Comparison of ENCODE assay signal across 1 cellular context in the genomic region with DNA sequence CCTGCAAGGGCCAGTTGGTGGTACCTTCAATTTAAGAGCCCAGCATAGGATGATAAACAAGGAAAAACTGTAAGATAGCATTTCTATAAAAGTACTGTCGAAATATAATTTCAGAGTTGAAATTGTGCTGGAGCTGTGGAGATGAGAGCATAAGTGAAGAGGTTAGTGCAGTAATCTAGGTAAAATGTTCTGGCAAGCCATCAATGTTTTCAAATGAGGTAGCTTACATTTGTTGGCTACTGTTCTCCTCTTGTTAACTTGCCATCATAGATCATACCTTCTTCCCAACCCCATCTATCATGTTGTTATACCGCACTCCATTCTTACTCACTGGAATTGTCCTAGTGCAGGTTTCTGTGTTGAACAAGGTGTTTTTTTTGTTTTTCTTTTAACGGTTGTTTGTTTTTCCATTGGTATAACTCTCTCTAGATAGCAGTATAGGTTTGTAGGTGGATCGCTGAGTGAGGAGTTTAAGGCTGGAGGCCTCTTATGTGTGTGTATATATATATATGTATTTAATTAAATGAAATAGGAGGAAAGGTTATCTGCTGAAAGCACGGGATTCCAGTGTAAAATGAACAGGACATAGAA.
TF ChIP-seq lines count a peak whose summit lies in the region.

No MANE protein-coding gene starts in this region.

TF ChIP-seq in GM23338, 12 proteins besides CTCF, POLR2A, EP300 and RAD21 (continued from another document):
- TF ChIP-seq, protein P1, sequence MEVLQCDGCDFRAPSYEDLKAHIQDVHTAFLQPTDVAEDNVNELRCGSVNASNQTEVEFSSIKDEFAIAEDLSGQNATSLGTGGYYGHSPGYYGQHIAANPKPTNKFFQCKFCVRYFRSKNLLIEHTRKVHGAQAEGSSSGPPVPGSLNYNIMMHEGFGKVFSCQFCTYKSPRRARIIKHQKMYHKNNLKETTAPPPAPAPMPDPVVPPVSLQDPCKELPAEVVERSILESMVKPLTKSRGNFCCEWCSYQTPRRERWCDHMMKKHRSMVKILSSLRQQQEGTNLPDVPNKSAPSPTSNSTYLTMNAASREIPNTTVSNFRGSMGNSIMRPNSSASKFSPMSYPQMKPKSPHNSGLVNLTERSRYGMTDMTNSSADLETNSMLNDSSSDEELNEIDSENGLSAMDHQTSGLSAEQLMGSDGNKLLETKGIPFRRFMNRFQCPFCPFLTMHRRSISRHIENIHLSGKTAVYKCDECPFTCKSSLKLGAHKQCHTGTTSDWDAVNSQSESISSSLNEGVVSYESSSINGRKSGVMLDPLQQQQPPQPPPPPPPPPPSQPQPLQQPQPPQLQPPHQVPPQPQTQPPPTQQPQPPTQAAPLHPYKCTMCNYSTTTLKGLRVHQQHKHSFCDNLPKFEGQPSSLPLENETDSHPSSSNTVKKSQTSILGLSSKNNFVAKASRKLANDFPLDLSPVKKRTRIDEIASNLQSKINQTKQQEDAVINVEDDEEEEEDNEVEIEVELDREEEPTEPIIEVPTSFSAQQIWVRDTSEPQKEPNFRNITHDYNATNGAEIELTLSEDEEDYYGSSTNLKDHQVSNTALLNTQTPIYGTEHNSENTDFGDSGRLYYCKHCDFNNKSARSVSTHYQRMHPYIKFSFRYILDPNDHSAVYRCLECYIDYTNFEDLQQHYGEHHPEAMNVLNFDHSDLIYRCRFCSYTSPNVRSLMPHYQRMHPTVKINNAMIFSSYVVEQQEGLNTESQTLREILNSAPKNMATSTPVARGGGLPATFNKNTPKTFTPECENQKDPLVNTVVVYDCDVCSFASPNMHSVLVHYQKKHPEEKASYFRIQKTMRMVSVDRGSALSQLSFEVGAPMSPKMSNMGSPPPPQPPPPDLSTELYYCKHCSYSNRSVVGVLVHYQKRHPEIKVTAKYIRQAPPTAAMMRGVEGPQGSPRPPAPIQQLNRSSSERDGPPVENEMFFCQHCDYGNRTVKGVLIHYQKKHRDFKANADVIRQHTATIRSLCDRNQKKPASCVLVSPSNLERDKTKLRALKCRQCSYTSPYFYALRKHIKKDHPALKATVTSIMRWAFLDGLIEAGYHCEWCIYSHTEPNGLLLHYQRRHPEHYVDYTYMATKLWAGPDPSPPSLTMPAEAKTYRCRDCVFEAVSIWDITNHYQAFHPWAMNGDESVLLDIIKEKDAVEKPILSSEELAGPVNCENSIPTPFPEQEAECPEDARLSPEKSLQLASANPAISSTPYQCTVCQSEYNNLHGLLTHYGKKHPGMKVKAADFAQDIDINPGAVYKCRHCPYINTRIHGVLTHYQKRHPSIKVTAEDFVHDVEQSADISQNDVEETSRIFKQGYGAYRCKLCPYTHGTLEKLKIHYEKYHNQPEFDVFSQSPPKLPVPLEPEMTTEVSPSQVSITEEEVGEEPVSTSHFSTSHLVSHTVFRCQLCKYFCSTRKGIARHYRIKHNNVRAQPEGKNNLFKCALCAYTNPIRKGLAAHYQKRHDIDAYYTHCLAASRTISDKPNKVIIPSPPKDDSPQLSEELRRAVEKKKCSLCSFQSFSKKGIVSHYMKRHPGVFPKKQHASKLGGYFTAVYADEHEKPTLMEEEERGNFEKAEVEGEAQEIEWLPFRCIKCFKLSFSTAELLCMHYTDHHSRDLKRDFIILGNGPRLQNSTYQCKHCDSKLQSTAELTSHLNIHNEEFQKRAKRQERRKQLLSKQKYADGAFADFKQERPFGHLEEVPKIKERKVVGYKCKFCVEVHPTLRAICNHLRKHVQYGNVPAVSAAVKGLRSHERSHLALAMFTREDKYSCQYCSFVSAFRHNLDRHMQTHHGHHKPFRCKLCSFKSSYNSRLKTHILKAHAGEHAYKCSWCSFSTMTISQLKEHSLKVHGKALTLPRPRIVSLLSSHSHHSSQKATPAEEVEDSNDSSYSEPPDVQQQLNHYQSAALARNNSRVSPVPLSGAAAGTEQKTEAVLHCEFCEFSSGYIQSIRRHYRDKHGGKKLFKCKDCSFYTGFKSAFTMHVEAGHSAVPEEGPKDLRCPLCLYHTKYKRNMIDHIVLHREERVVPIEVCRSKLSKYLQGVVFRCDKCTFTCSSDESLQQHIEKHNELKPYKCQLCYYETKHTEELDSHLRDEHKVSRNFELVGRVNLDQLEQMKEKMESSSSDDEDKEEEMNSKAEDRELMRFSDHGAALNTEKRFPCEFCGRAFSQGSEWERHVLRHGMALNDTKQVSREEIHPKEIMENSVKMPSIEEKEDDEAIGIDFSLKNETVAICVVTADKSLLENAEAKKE (CRISPR knock-in tag; IDR thresholded peaks at IDR 0.05), result no peak
TF ChIP-seq in GM23338: peak in this region for 0.
